Comparison of ENCODE assay signal across 19 cellular contexts in the genomic region with DNA sequence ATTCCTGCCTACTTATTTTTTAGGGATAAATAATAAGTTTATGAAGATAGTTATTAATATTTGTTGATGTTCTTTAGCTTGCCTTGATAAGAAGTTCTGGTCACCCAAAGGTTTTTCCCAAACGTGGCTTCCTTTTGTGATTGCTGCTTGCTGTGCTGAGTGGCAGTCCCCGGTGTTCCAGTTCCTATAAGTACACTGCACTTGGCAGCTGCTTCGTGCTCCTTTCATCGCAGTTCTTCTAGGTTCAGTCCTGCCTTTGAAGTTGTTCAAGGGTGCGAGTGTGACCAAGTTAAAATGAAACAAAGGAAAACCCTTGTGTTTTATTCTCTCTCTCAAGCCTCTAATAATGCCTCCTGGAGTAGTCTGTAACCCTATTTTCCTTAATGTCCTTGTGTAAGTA.
A peak's percentile ranks its signal among the peaks of the same experiment; 100 is the strongest.
DNase-seq lines count a peak whose midpoint lies in the region; ATAC-seq and TF ChIP-seq lines count a peak whose summit lies in the region.
"Had no signal": no experiment of that assay in that cellular context is flagged by ENCODE, and none has a peak within 500 bp of the region (broad histone marks: within the 10 kb centered on the region; RNA-seq: fewer than 3 reads in every experiment).

No MANE protein-coding gene starts in this region.

- BruUV-seq in Panc1 (replicated peaks; lab: Mats Ljungman, UMichigan), result no TSS peak
- BruUV-seq in Calu3 (replicated peaks; lab: Mats Ljungman, UMichigan), result no TSS peak

- POLR2A ChIA-PET in Panc1 (lab: Charles Lee), result no interaction called here

- CTCF ChIA-PET in Panc1 (lab: Charles Lee), result no interaction called here
- CTCF ChIA-PET in Calu3 (lab: Charles Lee), result no interaction called here

- in situ Hi-C loops in Panc1 (cut with HindIII; ENCODE audit: low pct_unique_long_range_greater_than_20kb, low sequenced_read_pairs), result no loop called here

- no peak overlapping the region for H3K4me3 Mint-ChIP-seq in Calu3 (ENCODE audit: low read depth, unreplicated experiment)
- H3K4me3 Mint-ChIP-seq: activated CD4-positive, alpha-beta memory T cell treated with anti-CD3 and anti-CD28 coated beads, Interleukin-2, amount 10 ng/mL, durations not matched to agents 7 days and 5 days; immature natural killer cell had no signal

- no peak overlapping the region for H3K27ac Mint-ChIP-seq in Calu3 (ENCODE audit: unreplicated experiment)
- H3K27ac Mint-ChIP-seq: activated CD4-positive, alpha-beta memory T cell treated with anti-CD3 and anti-CD28 coated beads, Interleukin-2, amount 10 ng/mL, durations not matched to agents 7 days and 5 days; immature natural killer cell had no signal

- intact Hi-C loops in Right ventricle myocardium superior (cut with DNase I) (loop anchor here (2.0 kb wide), 1 partner anchor 131 kb away; the partner anchor contains the start of gene DIP2B), Panc1 (cut with micrococcal nuclease; ENCODE audit: unreplicated experiment) (no loop called here), left colon (cut with DNase I, micrococcal nuclease) (loop anchor here in 1 of 2 donors (5.0 kb wide), 1 partner anchor 133 kb away; the partner anchor contains the start of gene DIP2B), Calu3 (cut with micrococcal nuclease; ENCODE audit: unreplicated experiment) (no loop called here)

- H3K27ac ChIP-seq in right atrium auricular region, result no peak overlapping the region
- peak overlapping the region; percentile 19; the same call in 1 of the 2 replicates for H3K27ac ChIP-seq in Panc1 (ENCODE audit: low read length)
- H3K27ac ChIP-seq: neutrophil, PC-9, right lobe of liver, testis had no signal

- DNase-seq in Right ventricle myocardium superior, result peak; percentile 50
- no peak for DNase-seq in right atrium auricular region (ENCODE audit: low spot score)
- no peak for DNase-seq in Panc1 (ENCODE audit: low read depth, low spot score)
- DNase-seq in left colon, result no peak
- peak; percentile 33 for DNase-seq in superior temporal gyrus (ENCODE audit: extremely low spot score)
- DNase-seq in Calu3, result no peak
- no peak for DNase-seq in HCEC 1CT
- DNase-seq: activated CD4-positive, alpha-beta memory T cell treated with anti-CD3 and anti-CD28 coated beads, Interleukin-2, amount 10 ng/mL, durations not matched to agents 7 days and 5 days; immature natural killer cell; NCI-H1930; NCI-H69; PC-9; right lobe of liver; stimulated activated CD4-positive, alpha-beta T cell treated with anti-CD3 and anti-CD28 coated beads, Interleukin-1b, Interleukin-23, amount 100 ng/mL, for 48 hours; testis had no signal

- ATAC-seq in Right ventricle myocardium superior (ENCODE audit: poor library complexity) (peak; percentile 84), Panc1 (no peak), left colon (peak; percentile 49), GM19452 (IDR thresholded peaks at IDR 0.05; ENCODE audit: unreplicated experiment) (no peak)
- ATAC-seq: esophagus mucosa, SK-N-SH treated with all-trans-retinoic acid at 6 μM for 48 hours had no signal

- H3K9me3 ChIP-seq in right atrium auricular region, result no peaks in the 10 kb centered on the region
- H3K9me3 ChIP-seq in Panc1 (ENCODE audit: control insufficient read depth, insufficient read depth, low read depth, low read length), result no peaks in the 10 kb centered on the region
- H3K9me3 ChIP-seq: neutrophil, right lobe of liver, testis had no signal

- no peaks in the 10 kb centered on the region for H3K9me3 Mint-ChIP-seq in Calu3 (ENCODE audit: low read depth, unreplicated experiment)
- H3K9me3 Mint-ChIP-seq: activated CD4-positive, alpha-beta memory T cell treated with anti-CD3 and anti-CD28 coated beads, Interleukin-2, amount 10 ng/mL, durations not matched to agents 7 days and 5 days; immature natural killer cell had no signal

- peaks cover 14% of the 10 kb centered on the region for H3K36me3 Mint-ChIP-seq in Calu3 (ENCODE audit: insufficient read depth, unreplicated experiment)

- no peak overlapping the region for H3K4me3 ChIP-seq in right atrium auricular region
- no peak overlapping the region for H3K4me3 ChIP-seq in Panc1 (ENCODE audit: low read depth in 2 of 2, low read length in 2 of 2)
- H3K4me3 ChIP-seq: PC-9, right lobe of liver, testis had no signal

- TF ChIP-seq CTCF in right atrium auricular region (IDR thresholded peaks at IDR 0.05), result no peak
- no peak for TF ChIP-seq CTCF in Panc1 (IDR thresholded peaks at IDR 0.05)
- TF ChIP-seq CTCF in Calu3 (IDR thresholded peaks at IDR 0.05; ENCODE audit: unreplicated experiment), result no peak

- H3K36me3 ChIP-seq in right atrium auricular region (no peaks in the 10 kb centered on the region), Panc1 (ENCODE audit: control insufficient read depth, insufficient read depth, low read length) (no peaks in the 10 kb centered on the region; the same call in 1 of the 2 replicates)

- H3K27me3 ChIP-seq in right atrium auricular region, result no peaks in the 10 kb centered on the region
- no peaks in the 10 kb centered on the region for H3K27me3 ChIP-seq in Panc1 (ENCODE audit: control insufficient read depth, insufficient read depth, low read length)
- H3K27me3 ChIP-seq: neutrophil, right lobe of liver, testis had no signal

- H3K4me1 Mint-ChIP-seq in Calu3 (ENCODE audit: low read depth, unreplicated experiment), result peaks cover 17% of the 10 kb centered on the region

- peaks cover 0 to 31% of the 10 kb centered on the region in 2 donors for H3K4me1 ChIP-seq in right atrium auricular region
- peaks cover 10% of the 10 kb centered on the region for H3K4me1 ChIP-seq in Panc1 (ENCODE audit: control insufficient read depth, insufficient read depth, low read length)
- H3K4me1 ChIP-seq: testis had no signal

- H3K27me3 Mint-ChIP-seq in Calu3 (ENCODE audit: unreplicated experiment), result no peaks in the 10 kb centered on the region
- H3K27me3 Mint-ChIP-seq: activated CD4-positive, alpha-beta memory T cell treated with anti-CD3 and anti-CD28 coated beads, Interleukin-2, amount 10 ng/mL, durations not matched to agents 7 days and 5 days had no signal

Comparison
In these comparisons a context has a peak if more than half of its experiments do, and no peak if none do; other contexts are left out.
1. DNase-seq: peak in Right ventricle myocardium superior (single experiment) and superior temporal gyrus (single experiment); none in right atrium auricular region (single experiment), Panc1 (single experiment), left colon (0 of 2), Calu3 (single experiment) and HCEC 1CT (single experiment).
2. ATAC-seq: peak in Right ventricle myocardium superior (single experiment) and left colon (single experiment); none in Panc1 (single experiment) and GM19452 (single experiment).